Comparison of ENCODE assay signal across 8 cellular contexts in the genomic region with DNA sequence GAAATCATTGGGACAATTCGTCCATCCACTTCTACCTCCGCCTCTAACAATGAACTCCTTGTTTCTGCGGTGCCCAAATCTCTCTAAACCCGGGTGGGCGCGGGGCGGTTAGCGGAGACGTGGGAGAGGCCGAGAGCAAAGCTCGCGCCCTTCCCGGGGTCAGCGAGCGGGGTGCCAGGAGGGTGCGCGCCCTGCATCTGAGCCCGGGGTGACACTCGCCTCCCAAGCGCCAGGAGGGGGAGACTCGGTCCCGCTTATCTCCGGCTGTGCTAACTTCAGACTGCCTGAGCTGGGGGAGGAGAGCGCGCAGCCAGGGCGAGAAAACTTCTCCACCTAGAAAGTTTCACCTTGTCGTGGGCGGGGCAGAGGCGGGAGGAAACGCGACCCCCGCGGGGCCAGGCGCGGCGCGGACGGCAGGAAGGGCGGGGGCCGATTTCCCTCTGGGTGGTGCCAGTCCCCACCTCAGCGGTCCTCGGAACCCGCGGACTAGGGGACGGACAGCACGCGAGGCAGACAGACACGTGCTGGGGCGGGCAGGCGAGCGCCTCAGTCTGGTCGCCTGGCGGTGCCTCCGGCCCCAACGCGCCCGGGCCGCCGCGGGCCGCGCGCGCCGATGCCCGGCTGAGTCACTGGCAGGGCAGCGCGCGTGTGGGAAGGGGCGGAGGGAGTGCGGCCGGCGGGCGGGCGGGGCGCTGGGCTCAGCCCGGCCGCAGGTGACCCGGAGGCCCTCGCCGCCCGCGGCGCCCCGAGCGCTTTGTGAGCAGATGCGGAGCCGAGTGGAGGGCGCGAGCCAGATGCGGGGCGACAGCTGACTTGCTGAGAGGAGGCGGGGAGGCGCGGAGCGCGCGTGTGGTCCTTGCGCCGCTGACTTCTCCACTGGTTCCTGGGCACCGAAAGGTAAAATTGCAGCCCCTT. TPM values are rescaled to one million over a fixed set of nuclear protein-coding genes. Genes with fewer than 3 reads are reported as not detected.
DNase-seq lines count a peak whose midpoint lies in the region; ATAC-seq, FAIRE-seq and TF ChIP-seq lines count a peak whose summit lies in the region.

Gene MET, plus strand, starts transcription at position 516 of the 915 bp plus-strand sequence. CDS start 26,889 bp downstream, outside the sequence.

- H3K27ac Mint-ChIP-seq in neural crest cell (ENCODE audit: unreplicated experiment) = no peak within 1 kb of the TSS

- no peak for FAIRE-seq in frontal cortex (lab: Jason Lieb, UNC)

- H3K4me1 ChIP-seq in transverse colon = peaks cover 0 to 15% (median 8%) of the 10 kb centered on the region in 4 donors

- H3K4me3 Mint-ChIP-seq in neural crest cell = peak within 1 kb of the TSS; percentile 87

- no peak for TF ChIP-seq POLR2A in transverse colon (IDR thresholded peaks at IDR 0.05)

- peaks cover 74% of the 10 kb centered on the region for H3K27me3 Mint-ChIP-seq in neural crest cell (ENCODE audit: low read depth)

- H3K27ac ChIP-seq in C4-2B (peak within 1 kb of the TSS; percentile 38), transverse colon (peak within 1 kb of the TSS; percentile 79 to 92 (median 85))

- in situ Hi-C loops in transverse colon (cut with MboI; ENCODE audit: low pct_ligation_motif_present in 1 of 4, low pct_unique_long_range_greater_than_20kb in 1 of 4, low sequenced_read_pairs in 3 of 4) = loop anchor here in 1 of 4 donors (10.0 kb wide), 1 partner anchor 133 kb away; no protein-coding TSS in a partner anchor

- TF ChIP-seq EP300 in transverse colon (IDR thresholded peaks at IDR 0.05; ENCODE audit: low read depth) = no peak

- 1 to 4% methylated on average over 5 to 69 of the region's 101 CpGs for WGBS in transverse colon (ENCODE audit: low coverage in 1 of 2), 2 donors

- no peaks in the 10 kb centered on the region for H3K36me3 Mint-ChIP-seq in neural crest cell (ENCODE audit: low read depth)

- peaks cover 18% of the 10 kb centered on the region for H3K4me1 Mint-ChIP-seq in neural crest cell

- peak within 1 kb of the TSS; percentile 51 to 75 (median 62) for H3K4me3 ChIP-seq in transverse colon

- H3K9me3 ChIP-seq in transverse colon = no peaks in the 10 kb centered on the region

- TF ChIP-seq CTCF in C4-2B (conservative IDR thresholded peaks at IDR 0.05) (peak; percentile 74), neural crest cell (conservative IDR thresholded peaks at IDR 0.05) (peak; percentile 61), transverse colon (IDR thresholded peaks at IDR 0.05) (peak; percentile 47 to 88 (median 59))

- no peaks in the 10 kb centered on the region for H3K36me3 ChIP-seq in transverse colon

- intact Hi-C loops in transverse colon (cut with DNase I; ENCODE audit: low total_unique reads) = loop anchor here (1.0 kb wide), 1 partner anchor 137 kb away; no protein-coding TSS in a partner anchor

- no peaks in the 10 kb centered on the region for H3K9me3 Mint-ChIP-seq in neural crest cell

- peaks cover 2% of the 10 kb centered on the region for H3K27me3 ChIP-seq in transverse colon

- peak; percentile 55 for DNase-seq in NCI-H510A treated with DMSO at 0.1 percent for 48 hours (lab: John Stamatoyannopoulos, UW)
- peak; percentile 3 for DNase-seq in activated T-helper 9 cell treated with anti-CD3 and anti-CD28 coated beads, Interleukin-2, amount 50 U/mL, for 16 hours (ENCODE audit: low read depth)
- peak; percentile 60 to 66 for DNase-seq in frontal cortex (ENCODE audit: low spot score in 2 of 2)
- DNase-seq in neural crest cell (ENCODE audit: low read depth, low spot score) = peak; percentile 42
- DNase-seq in transverse colon = peak; percentile 86

- ATAC-seq in GM19025 (IDR thresholded peaks at IDR 0.05; ENCODE audit: low read depth, unreplicated experiment) (peak; percentile 91), HG03135 (IDR thresholded peaks at IDR 0.05; ENCODE audit: unreplicated experiment) (peak; percentile 82)

RNA-seq across cellular contexts. Expression of gene MET, which starts in this region (rescaled TPM):
- total RNA-seq in frontal cortex (2.9 TPM), neural crest cell (3.4 and 4.0 TPM in 2 replicates), transverse colon (10 to 100 TPM in 3 of 4 donors, 1 to 10 TPM in 1; 6.4 to 35.5 (median 20.3) TPM)

Comparison
In these comparisons a context has a peak if more than half of its experiments do, and no peak if none do; other contexts are left out.
1. Peak in every context shown above with its lines: DNase-seq, ATAC-seq, H3K4me3 ChIP-seq and H3K27ac ChIP-seq.
2. DNase-seq: peak in every context shown above with its lines; median percentile 86 in transverse colon; 63 in frontal cortex; 55 in NCI-H510A treated with DMSO at 0.1 percent for 48 hours; 42 in neural crest cell; 3 in activated T-helper 9 cell treated with anti-CD3 and anti-CD28 coated beads, Interleukin-2, amount 50 U/mL, for 16 hours.